ENCODE assay signal across 11 cellular contexts in genomic region chr4:8320386-8320750, GRCh38. TPM values are rescaled to one million over a fixed set of nuclear protein-coding genes. Genes with fewer than 3 reads are reported as not detected.
DNase-seq lines count a peak whose midpoint lies in the region; ATAC-seq, FAIRE-seq and TF ChIP-seq lines count a peak whose summit lies in the region.
"Had no signal": no experiment of that assay in that cellular context is flagged by ENCODE, and none has a peak within 500 bp of the region (broad histone marks: within the 10 kb centered on the region; RNA-seq: fewer than 3 reads in every experiment).

No MANE protein-coding gene starts in this region.

- ATAC-seq in upper lobe of right lung (peak; percentile 29), GM18861 (IDR thresholded peaks at IDR 0.05; ENCODE audit: unreplicated experiment) (no peak)

- H3K4me3 ChIP-seq in bronchial epithelial cell (ENCODE audit: low read depth, low read length) (no peak overlapping the region), kidney (ENCODE audit: low read length in 2 of 2) (no peak overlapping the region), upper lobe of right lung (no peak overlapping the region)

- H3K36me3 ChIP-seq in bronchial epithelial cell (ENCODE audit: control insufficient read depth, insufficient read depth, low read length) (no peaks in the 10 kb centered on the region), kidney (ENCODE audit: control insufficient read depth in 1 of 2, insufficient read depth in 2 of 2, low read length in 2 of 2) (no peaks in the 10 kb centered on the region), upper lobe of right lung (no peaks in the 10 kb centered on the region)

- no peak overlapping the region for H3K9ac ChIP-seq in kidney (ENCODE audit: low read length in 2 of 2)
- H3K9ac ChIP-seq: parathyroid adenoma had no signal

- DNase-seq in SKM-1 treated with dmso at 0.1 percent for 144 hours (lab: John Stamatoyannopoulos, UW; ENCODE audit: unreplicated experiment) = peak; percentile 13
- no peak for DNase-seq in SKM-1 (lab: John Stamatoyannopoulos, UW; ENCODE audit: unreplicated experiment)
- DNase-seq in bronchial epithelial cell (ENCODE audit: low read depth) = no peak
- no peak for DNase-seq in kidney
- peak; percentile 35 for DNase-seq in upper lobe of right lung
- DNase-seq in cerebellum (ENCODE audit: low spot score) = no peak
- no peak for DNase-seq in NCI-H1105 treated with DMSO at 0.1 percent for 48 hours (lab: John Stamatoyannopoulos, UW)
- DNase-seq: NCI-H2029 treated with DMSO at 0.1 percent for 48 hours had no signal

- peaks cover 0 to 10% of the 10 kb centered on the region in 2 donors for H3K4me1 ChIP-seq in kidney (ENCODE audit: control insufficient read depth in 1 of 2, insufficient read depth in 1 of 2, low read depth in 1 of 2, low read length in 2 of 2)
- peaks cover 19% of the 10 kb centered on the region for H3K4me1 ChIP-seq in upper lobe of right lung

- intact Hi-C loops in kidney (cut with DNase I) (no loop called here), upper lobe of right lung (cut with DNase I) (no loop called here)

- H3K9me3 ChIP-seq in kidney (ENCODE audit: control insufficient read depth in 1 of 2, low read length in 2 of 2) (peaks cover 0 to 7% of the 10 kb centered on the region in 2 donors), upper lobe of right lung (no peaks in the 10 kb centered on the region)

- peak; percentile 42 for TF ChIP-seq CTCF in bronchial epithelial cell (IDR thresholded peaks at IDR 0.05; ENCODE audit: insufficient read depth, low read length, severe bottlenecking)
- TF ChIP-seq CTCF in kidney (IDR thresholded peaks at IDR 0.05; ENCODE audit: borderline replicate concordance, extremely low read depth, insufficient read depth) = peak; percentile 33
- TF ChIP-seq CTCF in upper lobe of right lung (IDR thresholded peaks at IDR 0.05) = no peak

- H3K27me3 ChIP-seq in bronchial epithelial cell (ENCODE audit: control insufficient read depth, insufficient read depth, low read length) (no peaks in the 10 kb centered on the region), upper lobe of right lung (no peaks in the 10 kb centered on the region)

- FAIRE-seq in bronchial epithelial cell (lab: Jason Lieb, UNC) = no peak
- no peak for FAIRE-seq in kidney (lab: Jason Lieb, UNC)
- FAIRE-seq: A204.1 had no signal

- H3K27ac ChIP-seq in kidney (ENCODE audit: low read depth in 2 of 2, low read length in 2 of 2) (peak overlapping the region in 1 of 2 donors; percentile 13), upper lobe of right lung (no peak overlapping the region)
- H3K27ac ChIP-seq: parathyroid adenoma had no signal

RNA-seq across cellular contexts. Expression of gene HTRA3, which starts 50.8 kb away (rescaled TPM):
- under 0.01 and 0.26 TPM in 2 replicates for total RNA-seq in bronchial epithelial cell
- 1.7 TPM for total RNA-seq in kidney
- polyA plus RNA-seq in kidney (ENCODE audit: insufficient read depth, low read depth, low replicate concordance) = 6.5 TPM
- total RNA-seq in upper lobe of right lung = 25.0 TPM
- total RNA-seq in cerebellum = 2.4 TPM

Comparison
In these comparisons a context has a peak if more than half of its experiments do, and no peak if none do; other contexts are left out.
1. DNase-seq: peak in SKM-1 treated with dmso at 0.1 percent for 144 hours (single experiment) and upper lobe of right lung (single experiment); none in SKM-1 (single experiment), bronchial epithelial cell (single experiment), kidney (single experiment), cerebellum (single experiment) and NCI-H1105 treated with DMSO at 0.1 percent for 48 hours (single experiment).